Comparison of ENCODE assay signal across 1 cellular context in genomic region chr18:267688-268552, GRCh38.
TF ChIP-seq lines count a peak whose summit lies in the region.

TSS of gene THOC1 (minus strand) at chr18:268047. CDS start at chr18:268019, 28 bp downstream.

TF ChIP-seq in HepG2, 621 proteins besides CTCF, POLR2A, EP300 and RAD21 (continued from another document and continues in another):
- TF ChIP-seq ATF3 (CRISPR knock-in tag; IDR thresholded peaks at IDR 0.05) (peak; percentile 58), PAF1 (CRISPR knock-in tag; IDR thresholded peaks at IDR 0.05) (no peak), THYN1 (CRISPR knock-in tag; IDR thresholded peaks at IDR 0.05; ENCODE audit: borderline replicate concordance, low read depth) (no peak), ZBTB1 (CRISPR knock-in tag; IDR thresholded peaks at IDR 0.05; ENCODE audit: borderline replicate concordance) (no peak), POGZ (CRISPR knock-in tag; IDR thresholded peaks at IDR 0.05) (peak; percentile 96), ZNF354B (CRISPR knock-in tag; IDR thresholded peaks at IDR 0.05) (peak; percentile 80; the same call in 1 of the 2 replicates), TFE3 (CRISPR knock-in tag; IDR thresholded peaks at IDR 0.05) (0 out of 2 replicates have a peak, but pooled peaks have one; percentile 16), ZBTB3 (CRISPR knock-in tag; IDR thresholded peaks at IDR 0.05; ENCODE audit: borderline replicate concordance, low read depth) (0 out of 2 replicates have a peak, but pooled peaks have one; percentile 89), SRF (IDR thresholded peaks at IDR 0.05; ENCODE audit: low read depth, low read length) (0 out of 2 replicates have a peak, but pooled peaks have one; percentile 43), CC2D1A (CRISPR knock-in tag; IDR thresholded peaks at IDR 0.05) (no peak), ZNF710 (CRISPR knock-in tag; IDR thresholded peaks at IDR 0.05; ENCODE audit: borderline replicate concordance) (0 out of 2 replicates have a peak, but pooled peaks have one; percentile 62), NR2F1 (CRISPR knock-in tag; IDR thresholded peaks at IDR 0.05) (no peak; a peak in 1 of 4 replicates), HDAC6 (IDR thresholded peaks at IDR 0.05; ENCODE audit: low read depth, low read length) (no peak), DPF2 (CRISPR knock-in tag; IDR thresholded peaks at IDR 0.05; ENCODE audit: borderline replicate concordance, low read depth) (no peak), ELF1 (CRISPR knock-in tag; IDR thresholded peaks at IDR 0.05) (peak; percentile 66), ZNF317 (CRISPR knock-in tag; IDR thresholded peaks at IDR 0.05) (peak; percentile 65; the same call in 1 of the 2 replicates), ARNTL (CRISPR knock-in tag; IDR thresholded peaks at IDR 0.05) (0 out of 2 replicates have a peak, but pooled peaks have one; percentile 71), KDM3A (CRISPR knock-in tag; IDR thresholded peaks at IDR 0.05; ENCODE audit: low read depth) (peak; percentile 76; the same call in 1 of the 2 replicates), ZNF18 (CRISPR knock-in tag; IDR thresholded peaks at IDR 0.05; ENCODE audit: insufficient replicate concordance) (no peak), ZBED4 (CRISPR knock-in tag; IDR thresholded peaks at IDR 0.05; ENCODE audit: borderline replicate concordance) (peak; percentile 80; the same call in 1 of the 2 replicates), PLSCR1 (CRISPR knock-in tag; IDR thresholded peaks at IDR 0.05; ENCODE audit: borderline replicate concordance) (no peak), GTF2F1 (IDR thresholded peaks at IDR 0.05; ENCODE audit: low read length) (no peak), ZFP90 (CRISPR knock-in tag; IDR thresholded peaks at IDR 0.05; ENCODE audit: borderline replicate concordance) (peak; percentile 37; the same call in 1 of the 2 replicates), RBFOX2 (IDR thresholded peaks at IDR 0.05; ENCODE audit: low read depth, low read length) (peak; percentile 96), PHF8 (CRISPR knock-in tag; IDR thresholded peaks at IDR 0.05) (peak; percentile 99), ZNF33A (CRISPR knock-in tag; IDR thresholded peaks at IDR 0.05; ENCODE audit: borderline replicate concordance) (no peak)
- TF ChIP-seq, protein P1, sequence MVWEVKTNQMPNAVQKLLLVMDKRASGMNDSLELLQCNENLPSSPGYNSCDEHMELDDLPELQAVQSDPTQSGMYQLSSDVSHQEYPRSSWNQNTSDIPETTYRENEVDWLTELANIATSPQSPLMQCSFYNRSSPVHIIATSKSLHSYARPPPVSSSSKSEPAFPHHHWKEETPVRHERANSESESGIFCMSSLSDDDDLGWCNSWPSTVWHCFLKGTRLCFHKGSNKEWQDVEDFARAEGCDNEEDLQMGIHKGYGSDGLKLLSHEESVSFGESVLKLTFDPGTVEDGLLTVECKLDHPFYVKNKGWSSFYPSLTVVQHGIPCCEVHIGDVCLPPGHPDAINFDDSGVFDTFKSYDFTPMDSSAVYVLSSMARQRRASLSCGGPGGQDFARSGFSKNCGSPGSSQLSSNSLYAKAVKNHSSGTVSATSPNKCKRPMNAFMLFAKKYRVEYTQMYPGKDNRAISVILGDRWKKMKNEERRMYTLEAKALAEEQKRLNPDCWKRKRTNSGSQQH (CRISPR knock-in tag; IDR thresholded peaks at IDR 0.05; ENCODE audit: low read depth): peak; percentile 83; the same call in 1 of the 2 replicates
- TF ChIP-seq, protein P2, sequence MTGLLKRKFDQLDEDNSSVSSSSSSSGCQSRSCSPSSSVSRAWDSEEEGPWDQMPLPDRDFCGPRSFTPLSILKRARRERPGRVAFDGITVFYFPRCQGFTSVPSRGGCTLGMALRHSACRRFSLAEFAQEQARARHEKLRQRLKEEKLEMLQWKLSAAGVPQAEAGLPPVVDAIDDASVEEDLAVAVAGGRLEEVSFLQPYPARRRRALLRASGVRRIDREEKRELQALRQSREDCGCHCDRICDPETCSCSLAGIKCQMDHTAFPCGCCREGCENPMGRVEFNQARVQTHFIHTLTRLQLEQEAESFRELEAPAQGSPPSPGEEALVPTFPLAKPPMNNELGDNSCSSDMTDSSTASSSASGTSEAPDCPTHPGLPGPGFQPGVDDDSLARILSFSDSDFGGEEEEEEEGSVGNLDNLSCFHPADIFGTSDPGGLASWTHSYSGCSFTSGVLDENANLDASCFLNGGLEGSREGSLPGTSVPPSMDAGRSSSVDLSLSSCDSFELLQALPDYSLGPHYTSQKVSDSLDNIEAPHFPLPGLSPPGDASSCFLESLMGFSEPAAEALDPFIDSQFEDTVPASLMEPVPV (CRISPR knock-in tag; IDR thresholded peaks at IDR 0.05): peak; percentile 64
- TF ChIP-seq, protein P3, sequence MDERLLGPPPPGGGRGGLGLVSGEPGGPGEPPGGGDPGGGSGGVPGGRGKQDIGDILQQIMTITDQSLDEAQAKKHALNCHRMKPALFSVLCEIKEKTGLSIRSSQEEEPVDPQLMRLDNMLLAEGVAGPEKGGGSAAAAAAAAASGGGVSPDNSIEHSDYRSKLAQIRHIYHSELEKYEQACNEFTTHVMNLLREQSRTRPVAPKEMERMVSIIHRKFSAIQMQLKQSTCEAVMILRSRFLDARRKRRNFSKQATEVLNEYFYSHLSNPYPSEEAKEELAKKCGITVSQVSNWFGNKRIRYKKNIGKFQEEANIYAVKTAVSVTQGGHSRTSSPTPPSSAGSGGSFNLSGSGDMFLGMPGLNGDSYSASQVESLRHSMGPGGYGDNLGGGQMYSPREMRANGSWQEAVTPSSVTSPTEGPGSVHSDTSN (CRISPR knock-in tag; IDR thresholded peaks at IDR 0.05): no peak
- TF ChIP-seq, protein P4, sequence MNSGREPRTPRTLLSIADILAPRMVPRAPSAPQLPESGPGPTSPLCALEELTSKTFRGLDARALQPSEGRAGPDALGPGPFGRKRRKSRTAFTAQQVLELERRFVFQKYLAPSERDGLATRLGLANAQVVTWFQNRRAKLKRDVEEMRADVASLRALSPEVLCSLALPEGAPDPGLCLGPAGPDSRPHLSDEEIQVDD (CRISPR knock-in tag; IDR thresholded peaks at IDR 0.05; ENCODE audit: borderline replicate concordance): no peak
- TF ChIP-seq, protein P5, sequence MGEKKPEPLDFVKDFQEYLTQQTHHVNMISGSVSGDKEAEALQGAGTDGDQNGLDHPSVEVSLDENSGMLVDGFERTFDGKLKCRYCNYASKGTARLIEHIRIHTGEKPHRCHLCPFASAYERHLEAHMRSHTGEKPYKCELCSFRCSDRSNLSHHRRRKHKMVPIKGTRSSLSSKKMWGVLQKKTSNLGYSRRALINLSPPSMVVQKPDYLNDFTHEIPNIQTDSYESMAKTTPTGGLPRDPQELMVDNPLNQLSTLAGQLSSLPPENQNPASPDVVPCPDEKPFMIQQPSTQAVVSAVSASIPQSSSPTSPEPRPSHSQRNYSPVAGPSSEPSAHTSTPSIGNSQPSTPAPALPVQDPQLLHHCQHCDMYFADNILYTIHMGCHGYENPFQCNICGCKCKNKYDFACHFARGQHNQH (CRISPR knock-in tag; IDR thresholded peaks at IDR 0.05): peak; percentile 97
- TF ChIP-seq, protein P6, sequence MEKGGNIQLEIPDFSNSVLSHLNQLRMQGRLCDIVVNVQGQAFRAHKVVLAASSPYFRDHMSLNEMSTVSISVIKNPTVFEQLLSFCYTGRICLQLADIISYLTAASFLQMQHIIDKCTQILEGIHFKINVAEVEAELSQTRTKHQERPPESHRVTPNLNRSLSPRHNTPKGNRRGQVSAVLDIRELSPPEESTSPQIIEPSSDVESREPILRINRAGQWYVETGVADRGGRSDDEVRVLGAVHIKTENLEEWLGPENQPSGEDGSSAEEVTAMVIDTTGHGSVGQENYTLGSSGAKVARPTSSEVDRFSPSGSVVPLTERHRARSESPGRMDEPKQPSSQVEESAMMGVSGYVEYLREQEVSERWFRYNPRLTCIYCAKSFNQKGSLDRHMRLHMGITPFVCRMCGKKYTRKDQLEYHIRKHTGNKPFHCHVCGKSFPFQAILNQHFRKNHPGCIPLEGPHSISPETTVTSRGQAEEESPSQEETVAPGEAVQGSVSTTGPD (CRISPR knock-in tag; IDR thresholded peaks at IDR 0.05): no peak
- TF ChIP-seq, protein P7, sequence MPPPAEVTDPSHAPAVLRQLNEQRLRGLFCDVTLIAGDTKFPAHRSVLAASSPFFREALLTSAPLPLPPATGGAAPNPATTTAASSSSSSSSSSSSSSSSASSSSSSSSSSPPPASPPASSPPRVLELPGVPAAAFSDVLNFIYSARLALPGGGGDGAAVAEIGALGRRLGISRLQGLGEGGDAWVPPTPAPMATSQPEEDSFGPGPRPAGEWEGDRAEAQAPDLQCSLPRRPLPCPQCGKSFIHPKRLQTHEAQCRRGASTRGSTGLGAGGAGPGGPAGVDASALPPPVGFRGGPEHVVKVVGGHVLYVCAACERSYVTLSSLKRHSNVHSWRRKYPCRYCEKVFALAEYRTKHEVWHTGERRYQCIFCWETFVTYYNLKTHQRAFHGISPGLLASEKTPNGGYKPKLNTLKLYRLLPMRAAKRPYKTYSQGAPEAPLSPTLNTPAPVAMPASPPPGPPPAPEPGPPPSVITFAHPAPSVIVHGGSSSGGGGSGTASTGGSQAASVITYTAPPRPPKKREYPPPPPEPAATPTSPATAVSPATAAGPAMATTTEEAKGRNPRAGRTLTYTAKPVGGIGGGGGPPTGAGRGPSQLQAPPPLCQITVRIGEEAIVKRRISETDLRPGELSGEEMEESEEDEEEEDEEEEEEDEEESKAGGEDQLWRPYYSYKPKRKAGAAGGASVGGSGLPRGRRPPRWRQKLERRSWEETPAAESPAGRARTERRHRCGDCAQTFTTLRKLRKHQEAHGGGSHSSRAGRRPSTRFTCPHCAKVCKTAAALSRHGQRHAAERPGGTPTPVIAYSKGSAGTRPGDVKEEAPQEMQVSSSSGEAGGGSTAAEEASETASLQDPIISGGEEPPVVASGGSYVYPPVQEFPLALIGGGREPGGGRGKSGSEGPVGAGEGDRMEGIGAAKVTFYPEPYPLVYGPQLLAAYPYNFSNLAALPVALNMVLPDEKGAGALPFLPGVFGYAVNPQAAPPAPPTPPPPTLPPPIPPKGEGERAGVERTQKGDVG (CRISPR knock-in tag; IDR thresholded peaks at IDR 0.05; ENCODE audit: borderline replicate concordance): peak; percentile 84; the same call in 1 of the 2 replicates
